ENCODE assay signal across 9 cellular contexts in the genomic region with DNA sequence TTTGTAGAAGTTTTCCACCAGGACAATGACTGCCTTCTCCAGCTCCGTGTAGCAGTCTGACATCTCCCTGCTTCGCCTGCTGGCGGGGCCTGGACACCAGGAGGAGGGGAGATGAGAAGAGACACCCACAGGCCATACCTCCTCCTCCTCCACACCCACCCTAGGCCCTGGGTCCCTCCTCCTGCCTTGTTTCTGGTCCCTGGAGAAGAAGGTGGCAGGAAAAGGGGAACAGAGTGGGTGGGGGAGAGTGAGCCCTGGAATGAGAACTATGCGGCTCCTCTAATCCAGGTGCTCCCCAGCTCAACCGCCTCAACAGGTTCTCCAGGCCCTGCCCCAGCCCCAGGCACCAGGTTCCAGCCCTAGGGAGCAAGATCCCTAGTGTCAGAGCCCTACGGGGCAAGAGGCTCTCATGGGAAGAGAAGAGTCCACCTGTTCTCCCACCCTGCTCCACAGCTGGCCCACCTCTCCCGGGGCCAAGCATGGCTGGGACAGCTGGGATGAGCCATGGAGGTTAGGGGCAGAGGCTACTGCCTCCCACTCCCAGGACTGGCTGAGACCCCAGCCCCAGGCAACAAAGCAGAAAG. TPM values are rescaled to one million over a fixed set of nuclear protein-coding genes. Genes with fewer than 3 reads are reported as not detected.
A peak's percentile ranks its signal among the peaks of the same experiment; 100 is the strongest.
DNase-seq lines count a peak whose midpoint lies in the region; ATAC-seq and TF ChIP-seq lines count a peak whose summit lies in the region.
"Had no signal": no experiment of that assay in that cellular context is flagged by ENCODE, and none has a peak within 500 bp of the region (broad histone marks: within the 10 kb centered on the region; RNA-seq: fewer than 3 reads in every experiment).

No MANE protein-coding gene starts in this region.

- H2AFZ ChIP-seq in hepatocyte = no peak overlapping the region

- H3K36me3 ChIP-seq in hepatocyte (replicated peaks; ENCODE audit: insufficient read depth, low read depth) = no peaks in the 10 kb centered on the region
- H3K36me3 ChIP-seq in skeletal muscle tissue (ENCODE audit: control insufficient read depth in 3 of 3, insufficient read depth in 3 of 3, low read length in 3 of 3) = peaks cover 11 to 18% (median 14%) of the 10 kb centered on the region in 3 donors
- no peaks in the 10 kb centered on the region for H3K36me3 ChIP-seq in CD4-positive, alpha-beta memory T cell (ENCODE audit: insufficient read depth, low read length)

- WGBS in hepatocyte (ENCODE audit: low lambda C conversion rate, missing lambda C conversion rate) = 80% methylated on average over 7 of the region's 7 CpGs

- POLR2A ChIA-PET in CD4-positive, alpha-beta memory T cell (lab: Charles Lee; ENCODE audit: partially characterized antibody) = no interaction called here

- no peak overlapping the region for H3K4me3 ChIP-seq in hepatocyte
- H3K4me3 ChIP-seq in skeletal muscle tissue (ENCODE audit: low read length in 3 of 3) = peak overlapping the region; percentile 63 to 74 (median 63)
- no peak overlapping the region for H3K4me3 ChIP-seq in CD4-positive, alpha-beta memory T cell (ENCODE audit: low read length in 2 of 2)

- H3K9ac ChIP-seq in skeletal muscle tissue (ENCODE audit: low read depth in 1 of 3, low read length in 3 of 3) = peak overlapping the region; percentile 71 to 82 (median 74)

- H3K27ac ChIP-seq in angular gyrus (ENCODE audit: low read depth, low read length) (peak overlapping the region; percentile 85), hepatocyte (peak overlapping the region; percentile 93), skeletal muscle tissue (ENCODE audit: low read depth, low read length) (peak overlapping the region; percentile 85)
- no peak overlapping the region for H3K27ac ChIP-seq in CD4-positive, alpha-beta memory T cell (ENCODE audit: low read depth, low read length)

- H3K27me3 ChIP-seq in hepatocyte (no peaks in the 10 kb centered on the region), skeletal muscle tissue (ENCODE audit: control insufficient read depth in 3 of 3, insufficient read depth in 3 of 3, low read length in 3 of 3) (no peaks in the 10 kb centered on the region)
- no peaks in the 10 kb centered on the region for H3K27me3 ChIP-seq in CD4-positive, alpha-beta memory T cell (ENCODE audit: insufficient read depth, low read length)

- peaks cover 25% of the 10 kb centered on the region for H3K79me2 ChIP-seq in hepatocyte

- peak overlapping the region; percentile 69 for H3K4me2 ChIP-seq in hepatocyte

- H3K9me3 ChIP-seq in hepatocyte (ENCODE audit: low read depth) (no peaks in the 10 kb centered on the region), skeletal muscle tissue (ENCODE audit: control insufficient read depth in 3 of 3, low read length in 3 of 3) (no peaks in the 10 kb centered on the region)
- H3K9me3 ChIP-seq in CD4-positive, alpha-beta memory T cell (ENCODE audit: control insufficient read depth in 1 of 2, low read length in 2 of 2) = no peaks in the 10 kb centered on the region

- peaks cover 0 to 1% (median 0%) of the 10 kb centered on the region in 4 donors for H3K4me1 Mint-ChIP-seq in CD4-positive, alpha-beta memory T cell
- H3K4me1 Mint-ChIP-seq: activated CD4-positive, alpha-beta memory T cell treated with anti-CD3 and anti-CD28 coated beads, Interleukin-2, amount 10 ng/mL, durations not matched to agents 7 days and 5 days had no signal

- intact Hi-C loops in CD4-positive, alpha-beta memory T cell (cut with micrococcal nuclease) = no loop called here

- DNase-seq in GM03348 (ENCODE audit: low spot score) (peak; percentile 18), hepatocyte (ENCODE audit: low spot score) (no peak), KG1 (lab: John Stamatoyannopoulos, UW) (no peak)
- no peak for DNase-seq in stimulated activated CD8-positive, alpha-beta memory T cell treated with anti-CD3 and anti-CD28 coated beads, Interleukin-4, amount 100 ng/mL, for 48 hours
- DNase-seq in CD4-positive, alpha-beta memory T cell = no peak
- DNase-seq: activated CD4-positive, alpha-beta memory T cell treated with anti-CD3 and anti-CD28 coated beads, Interleukin-2, amount 10 ng/mL, durations not matched to agents 7 days and 5 days had no signal

- H3K9me2 ChIP-seq in hepatocyte (replicated peaks; ENCODE audit: insufficient read depth) = no peaks in the 10 kb centered on the region

- H3K4me3 Mint-ChIP-seq in CD4-positive, alpha-beta memory T cell = no peak overlapping the region
- H3K4me3 Mint-ChIP-seq: activated CD4-positive, alpha-beta memory T cell treated with anti-CD3 and anti-CD28 coated beads, Interleukin-2, amount 10 ng/mL, durations not matched to agents 7 days and 5 days had no signal

- no peaks in the 10 kb centered on the region for H4K20me1 ChIP-seq in hepatocyte (ENCODE audit: insufficient read depth, poor library complexity, severe bottlenecking)

- peaks cover 27% of the 10 kb centered on the region for H3K4me1 ChIP-seq in hepatocyte (ENCODE audit: insufficient read depth)
- H3K4me1 ChIP-seq in skeletal muscle tissue (ENCODE audit: control insufficient read depth in 3 of 3, insufficient read depth in 3 of 3, low read length in 3 of 3) = peaks cover 41 to 49% (median 43%) of the 10 kb centered on the region in 3 donors
- H3K4me1 ChIP-seq in CD4-positive, alpha-beta memory T cell (ENCODE audit: insufficient read depth, low read length) = no peaks in the 10 kb centered on the region

- CTCF ChIA-PET in CD4-positive, alpha-beta memory T cell (lab: Charles Lee; ENCODE audit: partially characterized antibody) = no interaction called here

- H3K9me3 Mint-ChIP-seq in CD4-positive, alpha-beta memory T cell = peaks cover 0 to 1% (median 0%) of the 10 kb centered on the region in 8 donors
- H3K9me3 Mint-ChIP-seq: activated CD4-positive, alpha-beta memory T cell treated with anti-CD3 and anti-CD28 coated beads, Interleukin-2, amount 10 ng/mL, durations not matched to agents 7 days and 5 days had no signal

- ATAC-seq in HG02610 (IDR thresholded peaks at IDR 0.05; ENCODE audit: unreplicated experiment) = no peak

- H3K36me3 Mint-ChIP-seq in CD4-positive, alpha-beta memory T cell = no peaks in the 10 kb centered on the region

- no peak for TF ChIP-seq CTCF in hepatocyte (IDR thresholded peaks at IDR 0.05; ENCODE audit: poor library complexity)

- no peak overlapping the region for H3K27ac Mint-ChIP-seq in CD4-positive, alpha-beta memory T cell
- H3K27ac Mint-ChIP-seq: activated CD4-positive, alpha-beta memory T cell treated with anti-CD3 and anti-CD28 coated beads, Interleukin-2, amount 10 ng/mL, durations not matched to agents 7 days and 5 days had no signal

- H3K27me3 Mint-ChIP-seq in CD4-positive, alpha-beta memory T cell = no peaks in the 10 kb centered on the region

RNA-seq across cellular contexts. Expression of a gene that starts 4.8 kb away (rescaled TPM):
- 103 and 129 TPM in 2 replicates for total RNA-seq in hepatocyte
- 134 and 155 TPM in 2 replicates for polyA plus RNA-seq in hepatocyte
- 36.0 TPM for total RNA-seq in skeletal muscle tissue
- total RNA-seq in CD4-positive, alpha-beta memory T cell = not detected
- polyA plus RNA-seq in CD4-positive, alpha-beta memory T cell = not detected
- total RNA-seq: activated CD4-positive, alpha-beta memory T cell treated with anti-CD3 and anti-CD28 coated beads, Interleukin-2, amount 10 ng/mL, durations not matched to agents 7 days and 5 days had no signal

RNA-seq across cellular contexts. Expression of a gene that starts 7.9 kb away (rescaled TPM):
- total RNA-seq in hepatocyte (112 and 141 TPM in 2 replicates), skeletal muscle tissue (not detected)
- polyA plus RNA-seq in hepatocyte = 62.8 and 94.9 TPM in 2 replicates
- total RNA-seq in CD4-positive, alpha-beta memory T cell = not detected
- not detected for polyA plus RNA-seq in CD4-positive, alpha-beta memory T cell
- total RNA-seq: activated CD4-positive, alpha-beta memory T cell treated with anti-CD3 and anti-CD28 coated beads, Interleukin-2, amount 10 ng/mL, durations not matched to agents 7 days and 5 days had no signal

RNA-seq across cellular contexts. Expression of a gene that starts 19.1 kb away (rescaled TPM):
- total RNA-seq in hepatocyte = 82.0 and 115 TPM in 2 replicates
- 248 and 282 TPM in 2 replicates for polyA plus RNA-seq in hepatocyte
- 55.3 TPM for total RNA-seq in skeletal muscle tissue
- total RNA-seq in CD4-positive, alpha-beta memory T cell = 1 to 10 TPM; 4.3 to 5.2 TPM
- under 1 TPM in 1 of 2 donors, not detected in 1; 0.56 TPM for polyA plus RNA-seq in CD4-positive, alpha-beta memory T cell

RNA-seq across cellular contexts. Expression of a gene that starts 20.1 kb away (rescaled TPM):
- total RNA-seq in hepatocyte (2.7 and 15.0 TPM in 2 replicates), skeletal muscle tissue (0.52 TPM)
- polyA plus RNA-seq in hepatocyte = 1.3 and 4.0 TPM in 2 replicates
- total RNA-seq in CD4-positive, alpha-beta memory T cell = not detected
- polyA plus RNA-seq in CD4-positive, alpha-beta memory T cell = not detected
- total RNA-seq: activated CD4-positive, alpha-beta memory T cell treated with anti-CD3 and anti-CD28 coated beads, Interleukin-2, amount 10 ng/mL, durations not matched to agents 7 days and 5 days had no signal

RNA-seq across cellular contexts. Expression of a gene that starts 25.7 kb away (rescaled TPM):
- 56.2 and 65.5 TPM in 2 replicates for total RNA-seq in hepatocyte
- polyA plus RNA-seq in hepatocyte = 40.6 and 50.7 TPM in 2 replicates
- total RNA-seq in skeletal muscle tissue = 46.4 TPM
- 100 to 1,000 TPM; 144 to 149 TPM for total RNA-seq in CD4-positive, alpha-beta memory T cell
- polyA plus RNA-seq in CD4-positive, alpha-beta memory T cell = 10 to 100 TPM; 42.2 to 75.5 TPM

Comparison
In these comparisons a context has a peak if more than half of its experiments do, and no peak if none do; other contexts are left out.
1. H3K4me3 ChIP-seq: peak in skeletal muscle tissue (3 of 3); none in hepatocyte (single experiment) and CD4-positive, alpha-beta memory T cell (0 of 2).
2. RNA of a gene that starts 4.8 kb away (total RNA-seq): 103 to 129 TPM in hepatocyte and 36.0 TPM in skeletal muscle tissue (single experiment); not detected in CD4-positive, alpha-beta memory T cell; every median in the first group is over 10 times any median in the second.
3. RNA of a gene that starts 7.9 kb away (total RNA-seq): 112 to 141 TPM in hepatocyte; not detected in skeletal muscle tissue (single experiment) and not detected in CD4-positive, alpha-beta memory T cell; every median in the first group is over 100 times any median in the second.